ENCODE assay signal across 17 cellular contexts in the genomic region with DNA sequence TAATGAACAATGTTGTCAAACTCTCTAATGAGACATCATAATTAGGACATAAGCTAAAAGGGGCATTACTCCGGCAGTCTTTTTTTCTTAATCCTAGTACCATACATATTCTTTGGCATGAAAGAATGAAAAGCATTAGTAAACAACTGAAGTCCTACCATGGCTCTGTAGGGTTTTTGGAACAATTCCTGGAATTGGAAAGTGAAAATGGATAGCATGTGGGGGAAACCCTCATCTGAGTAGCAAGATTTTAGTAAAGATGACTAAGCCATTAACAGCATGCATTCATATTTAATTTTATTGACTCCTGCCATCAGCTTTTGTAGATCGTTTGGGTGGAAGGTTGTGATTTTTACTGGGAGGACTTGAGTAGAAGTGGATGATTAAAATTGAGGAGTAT.
DNase-seq lines count a peak whose midpoint lies in the region; TF ChIP-seq lines count a peak whose summit lies in the region.
"Had no signal": no experiment of that assay in that cellular context is flagged by ENCODE, and none has a peak within 500 bp of the region (broad histone marks: within the 10 kb centered on the region; RNA-seq: fewer than 3 reads in every experiment).

No MANE protein-coding gene starts in this region.

- no peak overlapping the region for H3K9ac ChIP-seq in SK-N-MC (ENCODE audit: insufficient read length)
- H3K9ac ChIP-seq: BLaER1 treated with 17β-estradiol and CSF1 and Interleukin-3, amounts not matched to agents 10 nM and 100 nM had no signal

- H3K4me3 ChIP-seq in SK-N-MC (no peak overlapping the region), ovary (no peak overlapping the region)
- H3K4me3 ChIP-seq: BLaER1 treated with 17β-estradiol and CSF1 and Interleukin-3, amounts not matched to agents 10 nM and 100 nM; MG63 had no signal

- TF ChIP-seq CTCF in AG09319 (IDR thresholded peaks at IDR 0.05; ENCODE audit: low read depth, low read length), result no peak
- no peak for TF ChIP-seq CTCF in ovary (IDR thresholded peaks at IDR 0.05)

- H3K4me1 ChIP-seq in ovary (ENCODE audit: insufficient read depth), result no peaks in the 10 kb centered on the region

- H3K36me3 ChIP-seq in SK-N-MC (ENCODE audit: insufficient read depth, low read length), result no peaks in the 10 kb centered on the region
- H3K36me3 ChIP-seq in ovary, result no peaks in the 10 kb centered on the region
- H3K36me3 ChIP-seq: BLaER1 treated with 17β-estradiol and CSF1 and Interleukin-3, amounts not matched to agents 10 nM and 100 nM; MG63 had no signal

- H3K9me3 ChIP-seq in SK-N-MC (ENCODE audit: low read depth, low read length) (no peaks in the 10 kb centered on the region), ovary (no peaks in the 10 kb centered on the region)
- H3K9me3 ChIP-seq: BLaER1 treated with 17β-estradiol and CSF1 and Interleukin-3, amounts not matched to agents 10 nM and 100 nM; MG63 had no signal

- intact Hi-C loops in ovary (cut with DNase I), result no loop called here

- peak; percentile 12 for DNase-seq in AG09319 (ENCODE audit: extremely low read depth, low read depth)
- DNase-seq in H4 (ENCODE audit: low spot score), result peak; percentile 25
- no peak for DNase-seq in SK-N-MC (ENCODE audit: low read depth, low spot score)
- DNase-seq in fibroblast of gingiva (ENCODE audit: low read depth), result peak; percentile 3
- no peak for DNase-seq in ovary
- DNase-seq in T-helper 2 cell, result no peak
- no peak for DNase-seq in KG1 (lab: John Stamatoyannopoulos, UW)
- DNase-seq: Calu3; CD8-positive, alpha-beta T cell; DMS53; HFFc6; MG63; NCI-H1048; NCI-H146; NCI-H2081; NCI-H510A treated with DMSO at 0.1 percent for 48 hours had no signal

- no peak for TF ChIP-seq POLR2A in ovary (IDR thresholded peaks at IDR 0.05)

- TF ChIP-seq EP300 in ovary (IDR thresholded peaks at IDR 0.05), result no peak

- H3K27ac ChIP-seq in SK-N-MC, result peak overlapping the region; percentile 38; the same call in 1 of the 2 replicates
- no peak overlapping the region for H3K27ac ChIP-seq in ovary
- H3K27ac ChIP-seq: BLaER1 treated with 17β-estradiol and CSF1 and Interleukin-3, amounts not matched to agents 10 nM and 100 nM had no signal

- WGBS in ovary, 3 donors, result 34 to 65% (median 60%) methylated on average over 2 of the region's 2 CpGs

- H3K27me3 ChIP-seq in ovary, result peaks cover 2% of the 10 kb centered on the region
- H3K27me3 ChIP-seq: BLaER1 treated with 17β-estradiol and CSF1 and Interleukin-3, amounts not matched to agents 10 nM and 100 nM; MG63 had no signal

Comparison
In these comparisons a context has a peak if more than half of its experiments do, and no peak if none do; other contexts are left out.
1. DNase-seq: peak in AG09319 (single experiment), H4 (single experiment) and fibroblast of gingiva (single experiment); none in SK-N-MC (single experiment), ovary (0 of 5), T-helper 2 cell (0 of 5) and KG1 (single experiment).